21 cellular contexts compared by ENCODE assay signal in the genomic region with DNA sequence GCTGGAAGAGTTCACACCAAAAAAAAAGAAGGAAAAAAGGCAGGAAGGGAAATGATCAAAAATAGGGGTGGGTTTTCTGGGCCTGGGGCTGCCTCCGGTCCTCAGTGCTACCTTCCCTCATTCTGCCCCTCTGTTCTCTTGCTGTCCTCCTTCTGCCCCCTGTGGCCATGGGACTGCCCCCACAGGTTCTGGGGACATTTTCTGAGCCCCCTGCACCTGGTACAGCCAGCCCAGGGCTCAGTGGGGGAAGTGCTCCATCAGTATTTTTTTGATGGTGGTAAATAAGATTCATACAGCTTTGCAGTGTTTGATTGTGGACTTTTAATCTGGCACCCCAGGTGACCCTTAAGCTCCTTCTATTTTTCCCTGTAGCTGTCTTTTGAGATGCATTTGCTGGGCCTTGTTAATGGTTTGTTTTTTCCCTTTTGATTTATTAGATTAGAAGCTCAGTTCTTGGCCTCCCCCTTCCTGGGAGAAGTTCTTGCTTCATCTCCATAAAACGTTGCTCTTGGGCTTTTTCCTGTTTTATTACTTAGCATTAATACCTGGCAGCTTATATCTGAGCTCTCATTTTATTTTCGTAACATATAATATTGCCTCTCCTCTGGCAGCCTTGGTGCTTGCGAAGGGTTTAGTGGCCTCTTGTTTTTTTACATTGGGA. TPM values are rescaled to one million over a fixed set of nuclear protein-coding genes. Genes with fewer than 3 reads are reported as not detected.
DNase-seq lines count a peak whose midpoint lies in the region; ATAC-seq and TF ChIP-seq lines count a peak whose summit lies in the region.
"Had no signal": no experiment of that assay in that cellular context is flagged by ENCODE, and none has a peak within 500 bp of the region (broad histone marks: within the 10 kb centered on the region; RNA-seq: fewer than 3 reads in every experiment).

No MANE protein-coding gene starts in this region.

- H3K4me1 ChIP-seq in CD8-positive, alpha-beta memory T cell (ENCODE audit: insufficient read depth, low read length): peaks cover 86% of the 10 kb centered on the region
- H3K4me1 ChIP-seq in prostate gland (replicated peaks): no peaks in the 10 kb centered on the region

- peaks cover 0 to 9% (median 6%) of the 10 kb centered on the region in 3 donors for H3K36me3 Mint-ChIP-seq in CD8-positive, alpha-beta memory T cell

- no peak overlapping the region for H3K9ac ChIP-seq in SK-N-MC (ENCODE audit: insufficient read length)

- TF ChIP-seq POLR2A in prostate gland (IDR thresholded peaks at IDR 0.05): no peak

- no peaks in the 10 kb centered on the region for H3K36me3 ChIP-seq in CD8-positive, alpha-beta memory T cell (ENCODE audit: insufficient read depth, low read length)
- no peaks in the 10 kb centered on the region for H3K36me3 ChIP-seq in SK-N-MC (ENCODE audit: insufficient read depth, low read length)
- H3K36me3 ChIP-seq in prostate gland: no peaks in the 10 kb centered on the region
- H3K36me3 ChIP-seq: cardiac muscle cell, gastrocnemius medialis, tibial artery had no signal

- POLR2A ChIA-PET in CD8-positive, alpha-beta memory T cell (lab: Charles Lee): interaction anchor here (1.0 kb wide), 1 partner anchor 33 kb away, joined by 3 read pairs; no protein-coding TSS in a partner anchor

- no peak for DNase-seq in CD8-positive, alpha-beta memory T cell
- DNase-seq in SK-N-MC (ENCODE audit: low read depth, low spot score) (no peak), fibroblast of villous mesenchyme (ENCODE audit: low read depth) (peak; percentile 74), prostate gland (ENCODE audit: low spot score) (peak; percentile 38), GM20000 (ENCODE audit: low spot score) (no peak), NCI-H2107 treated with DMSO at 0.1 percent for 48 hours (lab: John Stamatoyannopoulos, UW; ENCODE audit: unreplicated experiment) (no peak)
- DNase-seq in activated effector memory CD4-positive, alpha-beta T cell treated with Interleukin-2 at 50 U/mL for 16 hours: no peak
- DNase-seq: activated naive CD8-positive, alpha-beta T cell treated with anti-CD3 and anti-CD28 coated beads, Interleukin-2, amount 50 U/mL, for 24 hours; effector CD4-positive, alpha-beta T cell; gastrocnemius medialis; NCI-H2081 treated with DMSO at 0.1 percent for 48 hours; RPMI8226; stimulated activated naive CD4-positive, alpha-beta T cell; T1000; tibial artery had no signal

- 30% methylated on average over 4 of the region's 4 CpGs for WGBS in prostate gland

- H3K9me3 ChIP-seq in CD8-positive, alpha-beta memory T cell (ENCODE audit: low read length): no peaks in the 10 kb centered on the region
- H3K9me3 ChIP-seq in SK-N-MC (ENCODE audit: low read depth, low read length): no peaks in the 10 kb centered on the region
- no peaks in the 10 kb centered on the region for H3K9me3 ChIP-seq in prostate gland
- H3K9me3 ChIP-seq: gastrocnemius medialis, tibial artery had no signal

- H3K4me3 ChIP-seq in CD8-positive, alpha-beta memory T cell (ENCODE audit: low read length): no peak overlapping the region
- H3K4me3 ChIP-seq in SK-N-MC (peak overlapping the region; percentile 5), fibroblast of villous mesenchyme (ENCODE audit: low read depth, low read length) (no peak overlapping the region), prostate gland (no peak overlapping the region)
- H3K4me3 ChIP-seq: cardiac muscle cell, gastrocnemius medialis, tibial artery had no signal

- H3K27me3 Mint-ChIP-seq in CD8-positive, alpha-beta memory T cell: no peaks in the 10 kb centered on the region
- H3K27me3 Mint-ChIP-seq: activated naive CD8-positive, alpha-beta T cell treated with anti-CD3 and anti-CD28 coated beads, Interleukin-2, amount 50 U/mL, for 24 hours had no signal

- H3K27me3 ChIP-seq in CD8-positive, alpha-beta memory T cell (ENCODE audit: insufficient read depth, low read length, poor library complexity, severe bottlenecking): no peaks in the 10 kb centered on the region
- H3K27me3 ChIP-seq in prostate gland (replicated peaks; ENCODE audit: insufficient read depth): no peaks in the 10 kb centered on the region
- H3K27me3 ChIP-seq: cardiac muscle cell, gastrocnemius medialis, tibial artery had no signal

- peak overlapping the region in 7 of 8 donors; percentile 16 to 96 (median 52) for H3K27ac Mint-ChIP-seq in CD8-positive, alpha-beta memory T cell

- no peak overlapping the region for H3K27ac ChIP-seq in CD8-positive, alpha-beta memory T cell (ENCODE audit: low read depth, low read length)
- H3K27ac ChIP-seq in SK-N-MC (peak overlapping the region; percentile 12; the same call in 1 of the 2 replicates), prostate gland (peak overlapping the region; percentile 44 to 45)
- H3K27ac ChIP-seq: cardiac muscle cell, gastrocnemius medialis, tibial artery had no signal

- peak overlapping the region in 2 of 7 donors; percentile 9 to 73 for H3K4me3 Mint-ChIP-seq in CD8-positive, alpha-beta memory T cell
- H3K4me3 Mint-ChIP-seq: activated naive CD8-positive, alpha-beta T cell treated with anti-CD3 and anti-CD28 coated beads, Interleukin-2, amount 50 U/mL, for 24 hours had no signal

- H3K4me1 Mint-ChIP-seq in CD8-positive, alpha-beta memory T cell: peaks cover 89 to 98% (median 96%) of the 10 kb centered on the region in 3 donors

- no peak for ATAC-seq in HG03108 (IDR thresholded peaks at IDR 0.05; ENCODE audit: unreplicated experiment)
- ATAC-seq: activated CD4-positive, CD25-positive, alpha-beta regulatory T cell treated with anti-CD3 and anti-CD28 coated beads, Interleukin-2, amount 50 U/mL, for 24 hours; activated naive CD8-positive, alpha-beta T cell treated with anti-CD3 and anti-CD28 coated beads, Interleukin-2, amount 50 U/mL, for 24 hours; esophagus mucosa; gastrocnemius medialis; HCT116; SK-N-SH treated with all-trans-retinoic acid at 6 μM for 48 hours had no signal

- H3K9me3 Mint-ChIP-seq in CD8-positive, alpha-beta memory T cell: no peaks in the 10 kb centered on the region
- H3K9me3 Mint-ChIP-seq: activated naive CD8-positive, alpha-beta T cell treated with anti-CD3 and anti-CD28 coated beads, Interleukin-2, amount 50 U/mL, for 24 hours had no signal

- no peak for TF ChIP-seq CTCF in fibroblast of villous mesenchyme (IDR thresholded peaks at IDR 0.05; ENCODE audit: insufficient read depth, low read depth, low read length)
- TF ChIP-seq CTCF in prostate gland (IDR thresholded peaks at IDR 0.05): no peak
- no peak for TF ChIP-seq CTCF in GM20000 (IDR thresholded peaks at IDR 0.05; ENCODE audit: extremely low read depth, missing control alignments)

- CTCF ChIA-PET in CD8-positive, alpha-beta memory T cell (lab: Charles Lee): interaction anchor here (0.7 to 2.7 kb wide), 7 partner anchors 9 to 69 kb away, joined by 3 to 11 read pairs (median 3); no protein-coding TSS in a partner anchor

- intact Hi-C loops in prostate gland (cut with DNase I): no loop called here

RNA-seq across cellular contexts. Expression of gene CHST11, which starts 43.0 kb away (rescaled TPM):
- total RNA-seq in CD8-positive, alpha-beta memory T cell: 10 to 100 TPM; 47.8 to 51.5 TPM
- 76.8 TPM for polyA plus RNA-seq in CD8-positive, alpha-beta memory T cell
- 3.5 and 8.2 TPM in 2 replicates for total RNA-seq in fibroblast of villous mesenchyme
- 10 to 100 TPM; 10.4 to 25.4 TPM for total RNA-seq in prostate gland

Comparison
In these comparisons a context has a peak if more than half of its experiments do, and no peak if none do; other contexts are left out.
1. DNase-seq: peak in fibroblast of villous mesenchyme (single experiment) and prostate gland (single experiment); none in CD8-positive, alpha-beta memory T cell (0 of 5), SK-N-MC (single experiment), GM20000 (single experiment), NCI-H2107 treated with DMSO at 0.1 percent for 48 hours (single experiment) and activated effector memory CD4-positive, alpha-beta T cell treated with Interleukin-2 at 50 U/mL for 16 hours (single experiment).